In genomic region chr2:241105641-241106040, GRCh38 we compare ENCODE assay signal across 1 cellular context.
TF ChIP-seq lines count a peak whose summit lies in the region.

No MANE protein-coding gene starts in this region.

TF ChIP-seq in K562, 482 proteins besides CTCF, POLR2A, EP300 and RAD21:
- TF ChIP-seq NFIC (IDR thresholded peaks at IDR 0.05), result peak; percentile 87
- TF ChIP-seq EGR1 (conservative IDR thresholded peaks at IDR 0.05), result no peak
